8 cellular contexts compared by ENCODE assay signal in genomic region chr5:180810210-180811011, GRCh38. TPM values are rescaled to one million over a fixed set of nuclear protein-coding genes. Genes with fewer than 3 reads are reported as not detected.
A peak's percentile ranks its signal among the peaks of the same experiment; 100 is the strongest.
DNase-seq lines count a peak whose midpoint lies in the region; ATAC-seq and TF ChIP-seq lines count a peak whose summit lies in the region.

No MANE protein-coding gene starts in this region.

- H3K27me3 ChIP-seq in ovary (no peaks in the 10 kb centered on the region), thymus (ENCODE audit: control insufficient read depth, insufficient read depth) (no peaks in the 10 kb centered on the region)

- no peak for TF ChIP-seq EP300 in ovary (IDR thresholded peaks at IDR 0.05)

- H3K9ac ChIP-seq in SK-N-MC (ENCODE audit: insufficient read length) = peak overlapping the region; percentile 97

- H3K4me1 ChIP-seq in ovary (ENCODE audit: insufficient read depth) (peaks cover 19% of the 10 kb centered on the region), thymus (ENCODE audit: control insufficient read depth, insufficient read depth, low read length) (peaks cover 33% of the 10 kb centered on the region)

- H3K4me1 Mint-ChIP-seq in activated naive CD8-positive, alpha-beta T cell (ENCODE audit: low read depth) = peaks cover 77% of the 10 kb centered on the region
- peaks cover 54% of the 10 kb centered on the region for H3K4me1 Mint-ChIP-seq in glutamatergic neuron (ENCODE audit: low read depth, unreplicated experiment)

- 0 to 1% (median 1%) methylated on average over 59 to 74 of the region's 74 CpGs for whole genome bisulfite sequencing in ovary, 3 donors
- under 1% methylated on average over 74 of the region's 74 CpGs for WGBS in thymus

- peak; percentile 96 for DNase-seq in GM10266 (ENCODE audit: extremely low spot score)
- DNase-seq in NB4 (ENCODE audit: low read depth) = peak; percentile 95
- DNase-seq in SK-N-MC (ENCODE audit: low read depth, low spot score) = peak; percentile 56
- peak; percentile 96 for DNase-seq in glutamatergic neuron
- DNase-seq in ovary = peak; percentile 97 to 99 (median 99)

- H3K36me3 ChIP-seq in SK-N-MC (ENCODE audit: insufficient read depth, low read length) (no peaks in the 10 kb centered on the region), ovary (no peaks in the 10 kb centered on the region), thymus (ENCODE audit: control insufficient read depth, insufficient read depth) (no peaks in the 10 kb centered on the region)

- no peak for TF ChIP-seq CTCF in GM10266 (IDR thresholded peaks at IDR 0.05; ENCODE audit: control insufficient read depth, insufficient read depth, low read depth, missing control alignments)
- TF ChIP-seq CTCF in NB4 (IDR thresholded peaks at IDR 0.05; ENCODE audit: low read depth, low read length) = no peak
- no peak for TF ChIP-seq CTCF in glutamatergic neuron (IDR thresholded peaks at IDR 0.05; ENCODE audit: partially characterized antibody, unreplicated experiment)
- no peak for TF ChIP-seq CTCF in ovary (IDR thresholded peaks at IDR 0.05)

- no peaks in the 10 kb centered on the region for H3K27me3 Mint-ChIP-seq in activated naive CD8-positive, alpha-beta T cell
- H3K27me3 Mint-ChIP-seq in glutamatergic neuron (ENCODE audit: unreplicated experiment) = peaks cover 2% of the 10 kb centered on the region

- ATAC-seq in HG02588 (IDR thresholded peaks at IDR 0.05; ENCODE audit: unreplicated experiment) = peak; percentile 58

- peak overlapping the region; percentile 96 for H3K4me3 Mint-ChIP-seq in activated naive CD8-positive, alpha-beta T cell
- H3K4me3 Mint-ChIP-seq in glutamatergic neuron (ENCODE audit: unreplicated experiment) = peak overlapping the region; percentile 94

- H3K27ac Mint-ChIP-seq in activated naive CD8-positive, alpha-beta T cell = peak overlapping the region; percentile 99
- H3K27ac Mint-ChIP-seq in glutamatergic neuron (ENCODE audit: unreplicated experiment) = peak overlapping the region; percentile 94

- intact Hi-C loops in ovary (cut with DNase I) = loop anchor here in 2 of 4 donors (10.0 kb wide), 2 partner anchors 434 to 1256 kb away; partner anchors contain the start of genes RACK1 (in 1 of the 2) and RUFY1 (in 1 of the 2)

- peak overlapping the region; percentile 98 for H3K27ac ChIP-seq in SK-N-MC
- H3K27ac ChIP-seq in ovary = peak overlapping the region; percentile 93 to 98
- peak overlapping the region; percentile 100 for H3K27ac ChIP-seq in thymus (ENCODE audit: low read depth)

- TF ChIP-seq POLR2A in NB4 (IDR thresholded peaks at IDR 0.05; ENCODE audit: extremely low read depth, insufficient read length) (peak; percentile 78), ovary (IDR thresholded peaks at IDR 0.05) (peak; percentile 80)

- H3K36me3 Mint-ChIP-seq in activated naive CD8-positive, alpha-beta T cell = no peaks in the 10 kb centered on the region
- no peaks in the 10 kb centered on the region for H3K36me3 Mint-ChIP-seq in glutamatergic neuron (ENCODE audit: unreplicated experiment)

- peak overlapping the region; percentile 73 for H3K4me3 ChIP-seq in NB4 (ENCODE audit: low read depth, low read length)
- peak overlapping the region; percentile 100 for H3K4me3 ChIP-seq in SK-N-MC
- H3K4me3 ChIP-seq in ovary = peak overlapping the region; percentile 64
- H3K4me3 ChIP-seq in thymus (ENCODE audit: low read length) = peak overlapping the region; percentile 76

- no peaks in the 10 kb centered on the region for H3K9me3 Mint-ChIP-seq in activated naive CD8-positive, alpha-beta T cell (ENCODE audit: low read depth)
- peaks cover 10% of the 10 kb centered on the region for H3K9me3 Mint-ChIP-seq in glutamatergic neuron (ENCODE audit: unreplicated experiment)

- H3K9me3 ChIP-seq in SK-N-MC (ENCODE audit: low read depth, low read length) (no peaks in the 10 kb centered on the region), ovary (no peaks in the 10 kb centered on the region), thymus (ENCODE audit: control insufficient read depth) (no peaks in the 10 kb centered on the region)

RNA-seq across cellular contexts. Expression of gene MGAT1, which starts 7.8 kb away (rescaled TPM):
- total RNA-seq in glutamatergic neuron (ENCODE audit: unreplicated experiment) (45.6 TPM), ovary (100 to 1,000 TPM in 5 of 7 donors, 10 to 100 TPM in 2; 84.0 to 154 (median 131) TPM)
- polyA plus RNA-seq in ovary (100 to 1,000 TPM in 1 of 2 donors, 10 to 100 TPM in 1; 66.6 to 128 TPM), thymus (129 TPM)

RNA-seq across cellular contexts. Expression of gene ZFP62, which starts 50.7 kb away (rescaled TPM):
- 27.0 TPM for total RNA-seq in glutamatergic neuron (ENCODE audit: unreplicated experiment)
- 10 to 100 TPM; 22.7 to 47.8 (median 33.8) TPM for total RNA-seq in ovary
- 10 to 100 TPM; 23.2 to 36.3 TPM for polyA plus RNA-seq in ovary
- 48.6 TPM for polyA plus RNA-seq in thymus

Comparison
In these comparisons a context has a peak if more than half of its experiments do, and no peak if none do; other contexts are left out.
1. Peak in every context shown above with its lines: DNase-seq, ATAC-seq, H3K4me3 ChIP-seq and H3K27ac ChIP-seq.